ENCODE assay signal across 7 cellular contexts in genomic region chr11:71084306-71085012, GRCh38.
"Had no signal": no experiment of that assay in that cellular context is flagged by ENCODE, and none has a peak within 500 bp of the region (broad histone marks: within the 10 kb centered on the region; RNA-seq: fewer than 3 reads in every experiment).

No MANE protein-coding gene starts in this region.

- DNase-seq: GM23248, GOT3, H7, KG1 had no signal

- ATAC-seq: HCT116 had no signal

- FAIRE-seq: HTR-8/SVneo had no signal

- H2AFZ ChIP-seq: GM23248 had no signal

- H3K9ac ChIP-seq: GM23248 had no signal

- H3K27ac ChIP-seq: GM23248 had no signal

- H3K9me3 ChIP-seq: HAP-1 had no signal

- H3K36me3 ChIP-seq: HAP-1 had no signal

- H3K4me3 ChIP-seq: GM23248, HAP-1 had no signal

- H3K4me1 ChIP-seq: HAP-1 had no signal
